1 cellular context compared by ENCODE assay signal in genomic region chr16:88265286-88265938, GRCh38.
TF ChIP-seq lines count a peak whose summit lies in the region.

No MANE protein-coding gene starts in this region.

TF ChIP-seq in K562, 482 proteins besides CTCF, POLR2A, EP300 and RAD21 (continued from another document):
- TF ChIP-seq ZBTB11 (CRISPR knock-in tag; IDR thresholded peaks at IDR 0.05) = 0 out of 6 replicates have a peak, but pooled peaks of 1 of the 3 experiments have one; percentile 5
- peak in 1 of 2 experiments; percentile 74; a peak in 2 of 4 replicates for TF ChIP-seq RCOR1 (IDR thresholded peaks at IDR 0.05; ENCODE audit: borderline replicate concordance in 1 of 2, low read depth in 2 of 2, low read length in 2 of 2)
- peak in 1 of 2 experiments; percentile 75; a peak in 2 of 4 replicates for TF ChIP-seq KDM1A (IDR thresholded peaks at IDR 0.05)
- TF ChIP-seq ADNP (tag; IDR thresholded peaks at IDR 0.05) = peak; percentile 90
